Comparison of ENCODE assay signal across 28 cellular contexts in genomic region chr12:107349839-107350238, GRCh38.
"Had no signal": no experiment of that assay in that cellular context is flagged by ENCODE, and none has a peak within 500 bp of the region (broad histone marks: within the 10 kb centered on the region; RNA-seq: fewer than 3 reads in every experiment).

No MANE protein-coding gene starts in this region.

- DNase-seq: activated CD4-positive, alpha-beta memory T cell treated with anti-CD3 and anti-CD28 coated beads, Interleukin-2, amount 10 ng/mL, durations not matched to agents 7 days and 5 days; activated CD4-positive, alpha-beta T cell treated with anti-CD3 and anti-CD28 coated beads for 1 hour; activated CD4-positive, alpha-beta T cell treated with anti-CD3 and anti-CD28 coated beads for 48 hours; activated CD4-positive, CD25-positive, alpha-beta regulatory T cell; activated CD8-positive, alpha-beta memory T cell treated with anti-CD3 and anti-CD28 coated beads for 24 hours; activated CD8-positive, alpha-beta memory T cell treated with anti-CD3 and anti-CD28 coated beads, Interleukin-2, amount 10 ng/mL, durations not matched to agents 7 days and 5 days; activated CD8-positive, alpha-beta memory T cell treated with anti-CD3 and anti-CD28 coated beads, Interleukin-2, amount 50 U/mL, for 48 hours; activated effector memory CD4-positive, alpha-beta T cell treated with anti-CD3 and anti-CD28 coated beads, Interleukin-2, amount 50 U/mL, for 16 hours; activated naive CD4-positive, alpha-beta T cell; activated naive CD4-positive, alpha-beta T cell treated with anti-CD3 and anti-CD28 coated beads, Interleukin-2, amount 50 U/mL, for 16 hours; activated naive CD8-positive, alpha-beta T cell treated with anti-CD3 and anti-CD28 coated beads, Interleukin-2, amount 10 ng/mL, durations not matched to agents 7 days and 5 days; activated T-cell treated with anti-CD3 and anti-CD28 coated beads, Interleukin-2, amount 50 U/mL, for 72 hours; Karpas-422; NCI-H1417 treated with DMSO at 0.1 percent for 48 hours; NCI-H187 treated with DMSO at 0.1 percent for 48 hours; NCI-H446 treated with DMSO at 0.1 percent for 48 hours; RPMI8226; SIG-M5; T-helper 1 cell; T-helper 2 cell; T-helper 9 cell; WERI-Rb-1 had no signal

- H3K27ac ChIP-seq: ascending aorta, cardiac muscle cell, WERI-Rb-1 had no signal

- H3K9me3 Mint-ChIP-seq: activated naive CD8-positive, alpha-beta T cell treated with anti-CD3 and anti-CD28 coated beads, Interleukin-2, amount 10 ng/mL, durations not matched to agents 7 days and 5 days; central memory CD8-positive, alpha-beta T cell had no signal

- ATAC-seq: activated CD8-positive, alpha-beta memory T cell treated with anti-CD3 and anti-CD28 coated beads, Interleukin-2, amount 10 ng/mL, durations not matched to agents 7 days and 5 days; activated T-cell treated with anti-CD3 and anti-CD28 coated beads, Interleukin-2, amount 50 U/mL, for 72 hours; activated T-helper 17 cell treated with anti-CD3 and anti-CD28 coated beads, Interleukin-2, amount 50 U/mL, for 72 hours; Panc1; Right ventricle myocardium inferior had no signal

- H3K27me3 ChIP-seq: ascending aorta, cardiac muscle cell had no signal

- H3K27me3 Mint-ChIP-seq: activated CD4-positive, alpha-beta memory T cell treated with anti-CD3 and anti-CD28 coated beads, Interleukin-2, amount 10 ng/mL, durations not matched to agents 7 days and 5 days; activated naive CD8-positive, alpha-beta T cell treated with anti-CD3 and anti-CD28 coated beads, Interleukin-2, amount 10 ng/mL, durations not matched to agents 7 days and 5 days; activated T-helper 17 cell treated with anti-CD3 and anti-CD28 coated beads, Interleukin-2, amount 50 U/mL, for 72 hours; central memory CD8-positive, alpha-beta T cell had no signal

- H3K27ac Mint-ChIP-seq: activated CD4-positive, alpha-beta memory T cell treated with anti-CD3 and anti-CD28 coated beads, Interleukin-2, amount 10 ng/mL, durations not matched to agents 7 days and 5 days; activated CD8-positive, alpha-beta memory T cell treated with anti-CD3 and anti-CD28 coated beads, Interleukin-2, amount 10 ng/mL, durations not matched to agents 7 days and 5 days; activated naive CD8-positive, alpha-beta T cell treated with anti-CD3 and anti-CD28 coated beads, Interleukin-2, amount 10 ng/mL, durations not matched to agents 7 days and 5 days; activated T-cell treated with anti-CD3 and anti-CD28 coated beads, Interleukin-2, amount 50 U/mL, for 72 hours; activated T-helper 17 cell treated with anti-CD3 and anti-CD28 coated beads, Interleukin-2, amount 50 U/mL, for 72 hours had no signal

- H3K36me3 ChIP-seq: ascending aorta, cardiac muscle cell, WERI-Rb-1 had no signal

- H3K4me1 ChIP-seq: ascending aorta had no signal

- H3K9me3 ChIP-seq: ascending aorta had no signal

- H3K4me3 Mint-ChIP-seq: activated CD4-positive, alpha-beta memory T cell treated with anti-CD3 and anti-CD28 coated beads, Interleukin-2, amount 10 ng/mL, durations not matched to agents 7 days and 5 days; activated CD8-positive, alpha-beta memory T cell treated with anti-CD3 and anti-CD28 coated beads, Interleukin-2, amount 10 ng/mL, durations not matched to agents 7 days and 5 days; activated naive CD8-positive, alpha-beta T cell treated with anti-CD3 and anti-CD28 coated beads, Interleukin-2, amount 10 ng/mL, durations not matched to agents 7 days and 5 days; activated T-cell treated with anti-CD3 and anti-CD28 coated beads, Interleukin-2, amount 50 U/mL, for 72 hours; activated T-helper 17 cell treated with anti-CD3 and anti-CD28 coated beads, Interleukin-2, amount 50 U/mL, for 72 hours; central memory CD8-positive, alpha-beta T cell had no signal

- H3K4me3 ChIP-seq: ascending aorta, cardiac muscle cell had no signal
